ENCODE assay signal across 1 cellular context in the genomic region with DNA sequence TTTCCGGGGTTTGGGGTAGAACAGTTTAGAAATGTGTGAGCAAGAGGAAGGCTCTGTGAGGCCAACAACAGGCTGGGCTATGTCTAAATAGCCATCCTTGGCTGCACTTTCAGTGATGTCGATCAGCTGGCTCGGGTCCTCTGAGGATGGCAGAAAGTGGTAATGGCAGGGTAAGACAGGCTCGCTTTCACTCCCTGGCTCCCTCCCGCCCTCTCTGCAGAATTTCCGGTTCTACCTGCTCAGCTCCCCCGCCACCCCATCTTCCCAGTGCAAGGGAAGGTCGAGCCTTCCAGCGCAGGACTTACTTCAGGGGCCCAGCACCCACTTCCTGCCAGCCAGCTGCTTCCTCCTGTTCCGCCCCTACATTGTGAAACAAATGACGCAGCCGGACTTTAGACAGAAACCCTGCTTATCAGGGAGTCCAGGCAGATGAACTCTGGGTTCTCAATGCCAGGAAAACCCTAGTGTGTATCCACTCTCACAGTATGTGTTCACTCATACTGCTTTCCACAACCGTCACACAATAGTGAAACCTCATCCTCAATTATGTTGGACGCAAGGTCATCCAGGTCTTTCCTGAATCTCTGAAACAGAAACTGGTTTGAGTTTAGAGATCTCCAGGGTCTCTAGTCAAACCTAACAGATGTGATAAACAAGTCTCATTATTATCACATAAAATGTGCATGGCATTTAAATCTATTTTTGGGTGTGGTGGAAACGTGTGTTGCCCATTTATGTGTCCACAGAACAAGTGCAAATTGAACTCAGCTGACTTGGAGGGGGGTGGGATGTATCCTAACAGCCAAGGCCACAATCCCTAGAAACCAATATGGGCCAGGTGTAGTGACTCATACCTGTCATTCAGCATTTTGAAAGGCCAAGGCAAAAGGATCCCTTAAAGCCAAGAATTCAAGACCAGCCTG.
TF ChIP-seq lines count a peak whose summit lies in the region.

No MANE protein-coding gene starts in this region.

TF ChIP-seq in K562, 482 proteins besides CTCF, POLR2A, EP300 and RAD21 (continued from another document and continues in another):
- TF ChIP-seq, protein P1, sequence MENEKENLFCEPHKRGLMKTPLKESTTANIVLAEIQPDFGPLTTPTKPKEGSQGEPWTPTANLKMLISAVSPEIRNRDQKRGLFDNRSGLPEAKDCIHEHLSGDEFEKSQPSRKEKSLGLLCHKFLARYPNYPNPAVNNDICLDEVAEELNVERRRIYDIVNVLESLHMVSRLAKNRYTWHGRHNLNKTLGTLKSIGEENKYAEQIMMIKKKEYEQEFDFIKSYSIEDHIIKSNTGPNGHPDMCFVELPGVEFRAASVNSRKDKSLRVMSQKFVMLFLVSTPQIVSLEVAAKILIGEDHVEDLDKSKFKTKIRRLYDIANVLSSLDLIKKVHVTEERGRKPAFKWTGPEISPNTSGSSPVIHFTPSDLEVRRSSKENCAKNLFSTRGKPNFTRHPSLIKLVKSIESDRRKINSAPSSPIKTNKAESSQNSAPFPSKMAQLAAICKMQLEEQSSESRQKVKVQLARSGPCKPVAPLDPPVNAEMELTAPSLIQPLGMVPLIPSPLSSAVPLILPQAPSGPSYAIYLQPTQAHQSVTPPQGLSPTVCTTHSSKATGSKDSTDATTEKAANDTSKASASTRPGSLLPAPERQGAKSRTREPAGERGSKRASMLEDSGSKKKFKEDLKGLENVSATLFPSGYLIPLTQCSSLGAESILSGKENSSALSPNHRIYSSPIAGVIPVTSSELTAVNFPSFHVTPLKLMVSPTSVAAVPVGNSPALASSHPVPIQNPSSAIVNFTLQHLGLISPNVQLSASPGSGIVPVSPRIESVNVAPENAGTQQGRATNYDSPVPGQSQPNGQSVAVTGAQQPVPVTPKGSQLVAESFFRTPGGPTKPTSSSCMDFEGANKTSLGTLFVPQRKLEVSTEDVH (IDR thresholded peaks at IDR 0.05; ENCODE audit: low read depth, partially characterized antibody), result no peak
- TF ChIP-seq NFATC3 (IDR thresholded peaks at IDR 0.05), result 0 out of 2 replicates have a peak, but pooled peaks have one; percentile 40
- TF ChIP-seq MTA1 (IDR thresholded peaks at IDR 0.05; ENCODE audit: borderline replicate concordance), result peak; percentile 67
- no peak for TF ChIP-seq FOXA3 (CRISPR knock-in tag; conservative IDR thresholded peaks at IDR 0.05 in 1 of 2, IDR thresholded peaks at IDR 0.05 in 1 of 2)
- 0 out of 2 replicates have a peak, but pooled peaks have one; percentile 33 for TF ChIP-seq PYGO2 (tag; IDR thresholded peaks at IDR 0.05)
- no peak for TF ChIP-seq SRSF3 (IDR thresholded peaks at IDR 0.05; ENCODE audit: insufficient read depth, low read length)
- no peak for TF ChIP-seq NR1H2 (CRISPR knock-in tag; IDR thresholded peaks at IDR 0.05)
- TF ChIP-seq, protein P2, sequence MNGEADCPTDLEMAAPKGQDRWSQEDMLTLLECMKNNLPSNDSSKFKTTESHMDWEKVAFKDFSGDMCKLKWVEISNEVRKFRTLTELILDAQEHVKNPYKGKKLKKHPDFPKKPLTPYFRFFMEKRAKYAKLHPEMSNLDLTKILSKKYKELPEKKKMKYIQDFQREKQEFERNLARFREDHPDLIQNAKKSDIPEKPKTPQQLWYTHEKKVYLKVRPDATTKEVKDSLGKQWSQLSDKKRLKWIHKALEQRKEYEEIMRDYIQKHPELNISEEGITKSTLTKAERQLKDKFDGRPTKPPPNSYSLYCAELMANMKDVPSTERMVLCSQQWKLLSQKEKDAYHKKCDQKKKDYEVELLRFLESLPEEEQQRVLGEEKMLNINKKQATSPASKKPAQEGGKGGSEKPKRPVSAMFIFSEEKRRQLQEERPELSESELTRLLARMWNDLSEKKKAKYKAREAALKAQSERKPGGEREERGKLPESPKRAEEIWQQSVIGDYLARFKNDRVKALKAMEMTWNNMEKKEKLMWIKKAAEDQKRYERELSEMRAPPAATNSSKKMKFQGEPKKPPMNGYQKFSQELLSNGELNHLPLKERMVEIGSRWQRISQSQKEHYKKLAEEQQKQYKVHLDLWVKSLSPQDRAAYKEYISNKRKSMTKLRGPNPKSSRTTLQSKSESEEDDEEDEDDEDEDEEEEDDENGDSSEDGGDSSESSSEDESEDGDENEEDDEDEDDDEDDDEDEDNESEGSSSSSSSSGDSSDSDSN (IDR thresholded peaks at IDR 0.05; ENCODE audit: borderline replicate concordance in 1 of 2, low read depth in 2 of 2, low read length in 2 of 2), result peak in 1 of 2 experiments; percentile 72; a peak in 1 of 4 replicates
- TF ChIP-seq ZNF133 (CRISPR knock-in tag; IDR thresholded peaks at IDR 0.05), result no peak
- TF ChIP-seq ZNF316 (IDR thresholded peaks at IDR 0.05), result peak; percentile 26; the same call in 1 of the 2 replicates
- peak; percentile 87 for TF ChIP-seq GABPB1 (CRISPR knock-in tag; IDR thresholded peaks at IDR 0.05)
- TF ChIP-seq, protein P3, sequence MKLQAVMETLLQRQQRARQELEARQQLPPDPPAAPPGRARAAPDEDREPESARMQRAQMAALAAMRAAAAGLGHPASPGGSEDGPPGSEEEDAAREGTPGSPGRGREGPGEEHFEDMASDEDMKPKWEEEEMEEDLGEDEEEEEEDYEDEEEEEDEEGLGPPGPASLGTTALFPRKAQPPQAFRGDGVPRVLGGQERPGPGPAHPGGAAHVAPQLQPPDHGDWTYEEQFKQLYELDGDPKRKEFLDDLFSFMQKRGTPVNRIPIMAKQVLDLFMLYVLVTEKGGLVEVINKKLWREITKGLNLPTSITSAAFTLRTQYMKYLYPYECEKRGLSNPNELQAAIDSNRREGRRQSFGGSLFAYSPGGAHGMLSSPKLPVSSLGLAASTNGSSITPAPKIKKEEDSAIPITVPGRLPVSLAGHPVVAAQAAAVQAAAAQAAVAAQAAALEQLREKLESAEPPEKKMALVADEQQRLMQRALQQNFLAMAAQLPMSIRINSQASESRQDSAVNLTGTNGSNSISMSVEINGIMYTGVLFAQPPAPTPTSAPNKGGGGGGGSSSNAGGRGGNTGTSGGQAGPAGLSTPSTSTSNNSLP (IDR thresholded peaks at IDR 0.05; ENCODE audit: borderline replicate concordance, low read depth, low read length), result 0 out of 2 replicates have a peak, but pooled peaks have one; percentile 23
- TF ChIP-seq TRIM24 (IDR thresholded peaks at IDR 0.05), result peak; percentile 89 to 93
- peak; percentile 88 for TF ChIP-seq STAT5A (IDR thresholded peaks at IDR 0.05; ENCODE audit: borderline replicate concordance, low read length)
- no peak for TF ChIP-seq NR2F6 (CRISPR knock-in tag; IDR thresholded peaks at IDR 0.05)
- TF ChIP-seq, protein P4, sequence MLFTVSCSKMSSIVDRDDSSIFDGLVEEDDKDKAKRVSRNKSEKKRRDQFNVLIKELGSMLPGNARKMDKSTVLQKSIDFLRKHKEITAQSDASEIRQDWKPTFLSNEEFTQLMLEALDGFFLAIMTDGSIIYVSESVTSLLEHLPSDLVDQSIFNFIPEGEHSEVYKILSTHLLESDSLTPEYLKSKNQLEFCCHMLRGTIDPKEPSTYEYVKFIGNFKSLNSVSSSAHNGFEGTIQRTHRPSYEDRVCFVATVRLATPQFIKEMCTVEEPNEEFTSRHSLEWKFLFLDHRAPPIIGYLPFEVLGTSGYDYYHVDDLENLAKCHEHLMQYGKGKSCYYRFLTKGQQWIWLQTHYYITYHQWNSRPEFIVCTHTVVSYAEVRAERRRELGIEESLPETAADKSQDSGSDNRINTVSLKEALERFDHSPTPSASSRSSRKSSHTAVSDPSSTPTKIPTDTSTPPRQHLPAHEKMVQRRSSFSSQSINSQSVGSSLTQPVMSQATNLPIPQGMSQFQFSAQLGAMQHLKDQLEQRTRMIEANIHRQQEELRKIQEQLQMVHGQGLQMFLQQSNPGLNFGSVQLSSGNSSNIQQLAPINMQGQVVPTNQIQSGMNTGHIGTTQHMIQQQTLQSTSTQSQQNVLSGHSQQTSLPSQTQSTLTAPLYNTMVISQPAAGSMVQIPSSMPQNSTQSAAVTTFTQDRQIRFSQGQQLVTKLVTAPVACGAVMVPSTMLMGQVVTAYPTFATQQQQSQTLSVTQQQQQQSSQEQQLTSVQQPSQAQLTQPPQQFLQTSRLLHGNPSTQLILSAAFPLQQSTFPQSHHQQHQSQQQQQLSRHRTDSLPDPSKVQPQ (CRISPR knock-in tag; IDR thresholded peaks at IDR 0.05; ENCODE audit: borderline replicate concordance), result no peak
- TF ChIP-seq RHOXF2B (CRISPR knock-in tag; conservative IDR thresholded peaks at IDR 0.05), result no peak
- TF ChIP-seq PHF21A (IDR thresholded peaks at IDR 0.05; ENCODE audit: borderline replicate concordance, low read depth), result peak; percentile 46; the same call in 1 of the 2 replicates
- TF ChIP-seq NR2C2 (CRISPR knock-in tag; IDR thresholded peaks at IDR 0.05), result peak; percentile 58; the same call in 1 of the 2 replicates
- TF ChIP-seq NR2C2 (tag; IDR thresholded peaks at IDR 0.05), result peak; percentile 86
- TF ChIP-seq, protein P5, sequence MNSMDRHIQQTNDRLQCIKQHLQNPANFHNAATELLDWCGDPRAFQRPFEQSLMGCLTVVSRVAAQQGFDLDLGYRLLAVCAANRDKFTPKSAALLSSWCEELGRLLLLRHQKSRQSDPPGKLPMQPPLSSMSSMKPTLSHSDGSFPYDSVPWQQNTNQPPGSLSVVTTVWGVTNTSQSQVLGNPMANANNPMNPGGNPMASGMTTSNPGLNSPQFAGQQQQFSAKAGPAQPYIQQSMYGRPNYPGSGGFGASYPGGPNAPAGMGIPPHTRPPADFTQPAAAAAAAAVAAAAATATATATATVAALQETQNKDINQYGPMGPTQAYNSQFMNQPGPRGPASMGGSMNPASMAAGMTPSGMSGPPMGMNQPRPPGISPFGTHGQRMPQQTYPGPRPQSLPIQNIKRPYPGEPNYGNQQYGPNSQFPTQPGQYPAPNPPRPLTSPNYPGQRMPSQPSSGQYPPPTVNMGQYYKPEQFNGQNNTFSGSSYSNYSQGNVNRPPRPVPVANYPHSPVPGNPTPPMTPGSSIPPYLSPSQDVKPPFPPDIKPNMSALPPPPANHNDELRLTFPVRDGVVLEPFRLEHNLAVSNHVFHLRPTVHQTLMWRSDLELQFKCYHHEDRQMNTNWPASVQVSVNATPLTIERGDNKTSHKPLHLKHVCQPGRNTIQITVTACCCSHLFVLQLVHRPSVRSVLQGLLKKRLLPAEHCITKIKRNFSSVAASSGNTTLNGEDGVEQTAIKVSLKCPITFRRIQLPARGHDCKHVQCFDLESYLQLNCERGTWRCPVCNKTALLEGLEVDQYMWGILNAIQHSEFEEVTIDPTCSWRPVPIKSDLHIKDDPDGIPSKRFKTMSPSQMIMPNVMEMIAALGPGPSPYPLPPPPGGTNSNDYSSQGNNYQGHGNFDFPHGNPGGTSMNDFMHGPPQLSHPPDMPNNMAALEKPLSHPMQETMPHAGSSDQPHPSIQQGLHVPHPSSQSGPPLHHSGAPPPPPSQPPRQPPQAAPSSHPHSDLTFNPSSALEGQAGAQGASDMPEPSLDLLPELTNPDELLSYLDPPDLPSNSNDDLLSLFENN (IDR thresholded peaks at IDR 0.05; ENCODE audit: low read depth in 2 of 2, low read length in 2 of 2), result peak in 1 of 2 experiments; percentile 81; a peak in 2 of 4 replicates
- TF ChIP-seq CHD4 (IDR thresholded peaks at IDR 0.05; ENCODE audit: insufficient read depth, insufficient replicate concordance, low read depth, low read length, poor library complexity, severe bottlenecking), result no peak
- TF ChIP-seq, protein P6, sequence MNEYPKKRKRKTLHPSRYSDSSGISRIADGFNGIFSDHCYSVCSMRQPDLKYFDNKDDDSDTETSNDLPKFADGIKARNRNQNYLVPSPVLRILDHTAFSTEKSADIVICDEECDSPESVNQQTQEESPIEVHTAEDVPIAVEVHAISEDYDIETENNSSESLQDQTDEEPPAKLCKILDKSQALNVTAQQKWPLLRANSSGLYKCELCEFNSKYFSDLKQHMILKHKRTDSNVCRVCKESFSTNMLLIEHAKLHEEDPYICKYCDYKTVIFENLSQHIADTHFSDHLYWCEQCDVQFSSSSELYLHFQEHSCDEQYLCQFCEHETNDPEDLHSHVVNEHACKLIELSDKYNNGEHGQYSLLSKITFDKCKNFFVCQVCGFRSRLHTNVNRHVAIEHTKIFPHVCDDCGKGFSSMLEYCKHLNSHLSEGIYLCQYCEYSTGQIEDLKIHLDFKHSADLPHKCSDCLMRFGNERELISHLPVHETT (CRISPR knock-in tag; conservative IDR thresholded peaks at IDR 0.05 in 1 of 2, IDR thresholded peaks at IDR 0.05 in 1 of 2), result peak in 1 of 2 experiments; percentile 85; a peak in 2 of 4 replicates
- peak; percentile 69 to 72; a peak in 3 of 4 replicates for TF ChIP-seq FOXK2 (conservative IDR thresholded peaks at IDR 0.05 in 1 of 2, IDR thresholded peaks at IDR 0.05 in 1 of 2; ENCODE audit: low read depth in 2 of 2)
- 0 out of 2 replicates have a peak, but pooled peaks have one; percentile 9 for TF ChIP-seq MXI1 (IDR thresholded peaks at IDR 0.05; ENCODE audit: low read depth, low read length)
- TF ChIP-seq NBN (IDR thresholded peaks at IDR 0.05; ENCODE audit: low read depth), result peak; percentile 88
- TF ChIP-seq PCBP2 (IDR thresholded peaks at IDR 0.05; ENCODE audit: low read depth, low read length, poor library complexity, severe bottlenecking), result no peak
- peak; percentile 70; the same call in 1 of the 2 replicates for TF ChIP-seq ZBTB7A (IDR thresholded peaks at IDR 0.05; ENCODE audit: borderline replicate concordance, control insufficient read depth, low read depth, low read length)
- no peak; the same call in none of the 2 replicates for TF ChIP-seq ZNF644 (tag; IDR thresholded peaks at IDR 0.05; ENCODE audit: low read depth)
- TF ChIP-seq, protein P7, sequence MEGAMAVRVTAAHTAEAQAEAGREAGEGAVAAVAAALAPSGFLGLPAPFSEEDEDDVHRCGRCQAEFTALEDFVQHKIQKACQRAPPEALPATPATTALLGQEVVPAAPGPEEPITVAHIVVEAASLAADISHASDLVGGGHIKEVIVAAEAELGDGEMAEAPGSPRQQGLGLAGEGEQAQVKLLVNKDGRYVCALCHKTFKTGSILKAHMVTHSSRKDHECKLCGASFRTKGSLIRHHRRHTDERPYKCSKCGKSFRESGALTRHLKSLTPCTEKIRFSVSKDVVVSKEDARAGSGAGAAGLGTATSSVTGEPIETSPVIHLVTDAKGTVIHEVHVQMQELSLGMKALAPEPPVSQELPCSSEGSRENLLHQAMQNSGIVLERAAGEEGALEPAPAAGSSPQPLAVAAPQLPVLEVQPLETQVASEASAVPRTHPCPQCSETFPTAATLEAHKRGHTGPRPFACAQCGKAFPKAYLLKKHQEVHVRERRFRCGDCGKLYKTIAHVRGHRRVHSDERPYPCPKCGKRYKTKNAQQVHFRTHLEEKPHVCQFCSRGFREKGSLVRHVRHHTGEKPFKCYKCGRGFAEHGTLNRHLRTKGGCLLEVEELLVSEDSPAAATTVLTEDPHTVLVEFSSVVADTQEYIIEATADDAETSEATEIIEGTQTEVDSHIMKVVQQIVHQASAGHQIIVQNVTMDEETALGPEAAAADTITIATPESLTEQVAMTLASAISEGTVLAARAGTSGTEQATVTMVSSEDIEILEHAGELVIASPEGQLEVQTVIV (CRISPR knock-in tag; IDR thresholded peaks at IDR 0.05; ENCODE audit: borderline replicate concordance), result no peak
- no peak for TF ChIP-seq NFE2L1 (tag; IDR thresholded peaks at IDR 0.05; ENCODE audit: borderline replicate concordance, low read depth)
- TF ChIP-seq MAFF (IDR thresholded peaks at IDR 0.05; ENCODE audit: low read length), result peak; percentile 46
- no peak for TF ChIP-seq KLF6 (CRISPR knock-in tag; IDR thresholded peaks at IDR 0.05; ENCODE audit: borderline replicate concordance)
